Comparison of ENCODE assay signal across 1 cellular context in genomic region chr1:176803596-176803995, GRCh38.
TF ChIP-seq lines count a peak whose summit lies in the region.

No MANE protein-coding gene starts in this region.

TF ChIP-seq in GM23338, 12 proteins besides CTCF, POLR2A, EP300 and RAD21 (continued from another document):
- TF ChIP-seq ZNF462 (CRISPR knock-in tag; IDR thresholded peaks at IDR 0.05) (no peak), POLR2AphosphoS5 (IDR thresholded peaks at IDR 0.05; ENCODE audit: low read depth) (no peak), ETS1 (IDR thresholded peaks at IDR 0.05) (no peak)
